Comparison of ENCODE assay signal across 12 cellular contexts in genomic region chr15:63250312-63250965, GRCh38. TPM values are rescaled to one million over a fixed set of nuclear protein-coding genes. Genes with fewer than 3 reads are reported as not detected.
DNase-seq lines count a peak whose midpoint lies in the region; TF ChIP-seq lines count a peak whose summit lies in the region.
"Had no signal": no experiment of that assay in that cellular context is flagged by ENCODE, and none has a peak within 500 bp of the region (broad histone marks: within the 10 kb centered on the region; RNA-seq: fewer than 3 reads in every experiment).

No MANE protein-coding gene starts in this region.

- CTCF ChIA-PET in AG04449 (lab: Yijun Ruan, JAX): interaction anchor here (0.7 to 2.0 kb wide), 4 partner anchors 12 to 203 kb away, joined by 3 to 5 read pairs (median 3); no protein-coding TSS in a partner anchor

- POLR2A ChIA-PET in AG04449 (lab: Yijun Ruan, JAX): interaction anchor here (0.8 to 1.5 kb wide), 7 partner anchors 17 to 202 kb away, joined by 3 to 5 read pairs (median 4); partner anchors contain the start of gene APH1B

- H3K4me3 ChIP-seq in AG04449 (ENCODE audit: low read depth, low read length): no peak overlapping the region

- DNase-seq in AG04449 (ENCODE audit: low read depth, low spot score): peak; percentile 99
- DNase-seq in GOT3 (lab: John Stamatoyannopoulos, UW): peak; percentile 46
- DNase-seq in amniotic stem cell (lab: John Stamatoyannopoulos, UW): peak; percentile 69
- DNase-seq in iris pigment epithelial cell (ENCODE audit: low read depth): peak; percentile 98
- DNase-seq in COLO829 (ENCODE audit: low spot score): no peak
- DNase-seq in H4 (ENCODE audit: low spot score): no peak
- no peak for DNase-seq in germinal center (ENCODE audit: low spot score)
- no peak for DNase-seq in COLO668 (lab: John Stamatoyannopoulos, UW; ENCODE audit: unreplicated experiment)
- DNase-seq: CD8-positive, alpha-beta memory T cell; central memory CD4-positive, alpha-beta T cell; hippocampal formation; SW 1271 had no signal

- TF ChIP-seq CTCF in AG04449 (IDR thresholded peaks at IDR 0.05; ENCODE audit: insufficient read depth, low read length, missing control alignments): no peak

RNA-seq across cellular contexts. Expression of gene APH1B, which starts 27.0 kb away (rescaled TPM):
- total RNA-seq in H4 (2014; rRNA removed; shearing (Covaris generic)): 20.7 and 27.3 TPM in 2 replicates

Comparison
In these comparisons a context has a peak if more than half of its experiments do, and no peak if none do; other contexts are left out.
1. DNase-seq: peak in AG04449 (single experiment), GOT3 (single experiment), amniotic stem cell (single experiment) and iris pigment epithelial cell (single experiment); none in COLO829 (single experiment), H4 (single experiment), germinal center (single experiment) and COLO668 (single experiment).